In the genomic region with DNA sequence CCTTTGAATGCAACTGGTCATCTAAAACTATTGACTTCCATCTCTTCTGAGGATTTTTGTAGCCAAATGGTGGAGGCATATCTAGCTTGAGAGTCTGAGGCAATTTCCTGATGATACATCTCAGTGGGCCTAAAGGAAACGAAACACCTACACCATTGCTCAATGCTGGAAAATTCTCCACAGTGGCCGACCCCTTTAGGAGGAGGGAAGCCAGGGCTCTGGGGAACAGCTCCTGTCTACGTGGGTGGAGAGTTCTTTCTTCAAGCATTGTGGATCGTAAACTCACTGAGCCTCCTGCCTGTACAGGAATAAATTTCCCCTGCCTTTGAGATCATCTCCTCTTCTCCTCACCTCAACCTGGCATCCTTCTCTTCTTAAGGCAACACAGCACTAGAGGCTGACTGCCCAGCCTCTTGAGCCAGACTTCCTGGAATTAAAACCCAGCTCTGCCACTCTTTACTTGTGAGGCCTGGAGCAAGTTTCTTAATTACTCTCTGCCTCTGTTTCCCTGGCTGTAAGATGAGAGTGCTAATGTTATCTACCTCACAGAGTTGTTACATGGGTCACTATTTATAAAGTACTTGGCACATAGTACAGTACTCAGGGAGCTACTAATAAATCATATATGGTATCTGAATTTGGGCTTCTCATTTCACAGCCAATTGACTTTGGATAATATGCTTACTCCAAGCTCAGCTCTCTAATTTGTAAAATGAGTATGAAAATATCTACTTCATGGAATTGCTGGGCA, we compare ENCODE assay signal across 10 cellular contexts.
DNase-seq lines count a peak whose midpoint lies in the region; ATAC-seq and TF ChIP-seq lines count a peak whose summit lies in the region.
"Had no signal": no experiment of that assay in that cellular context is flagged by ENCODE, and none has a peak within 500 bp of the region (broad histone marks: within the 10 kb centered on the region; RNA-seq: fewer than 3 reads in every experiment).

No MANE protein-coding gene starts in this region.

- H3K27ac ChIP-seq in heart left ventricle, result peak overlapping the region in 11 of 12 donors; percentile 2 to 72 (median 51)
- peak overlapping the region in 3 of 4 donors; percentile 65 to 77 (median 67) for H3K27ac ChIP-seq in esophagus squamous epithelium
- peak overlapping the region in 2 of 4 donors; percentile 6 to 53 for H3K27ac ChIP-seq in Peyer's patch

- H3K4me1 ChIP-seq in heart left ventricle (peaks cover 0 to 60% (median 36%) of the 10 kb centered on the region in 12 donors), esophagus squamous epithelium (peaks cover 23 to 68% (median 35%) of the 10 kb centered on the region in 3 donors), Peyer's patch (peaks cover 0 to 8% (median 0%) of the 10 kb centered on the region in 4 donors)

- DNase-seq in heart left ventricle (peak in 3 of 5 donors; percentile 24 to 61 (median 36)), cardiac septum (ENCODE audit: low spot score) (no peak), esophagus squamous epithelium (lab: John Stamatoyannopoulos, UW) (no peak), omental fat pad (ENCODE audit: low spot score) (no peak), hippocampal formation (lab: John Stamatoyannopoulos, UW) (no peak), Peyer's patch (no peak)
- DNase-seq: NCI-H748 treated with DMSO at 0.1 percent for 48 hours; stimulated activated naive CD8-positive, alpha-beta T cell treated with anti-CD3 and anti-CD28 coated beads, Interleukin-15, Interleukin-2, amounts not matched to agents 100 U/mL and 50 U/mL, for 24 hours had no signal

- no peak overlapping the region for H3K4me3 ChIP-seq in heart left ventricle
- H3K4me3 ChIP-seq in esophagus squamous epithelium, result no peak overlapping the region
- H3K4me3 ChIP-seq in Peyer's patch, result no peak overlapping the region

- intact Hi-C loops in heart left ventricle (cut with DNase I) (loop anchor here in 5 of 10 donors (2.0 to 10.0 kb wide), 5 partner anchors 51 to 931 kb away; no protein-coding TSS in a partner anchor), cardiac septum (cut with DNase I) (no loop called here), esophagus squamous epithelium (cut with DNase I) (loop anchor here (10.0 kb wide), 1 partner anchor 921 kb away; the partner anchor contains the start of gene JUN)

- WGBS in heart left ventricle, 4 donors, result 53 to 58% (median 57%) methylated on average over 4 of the region's 4 CpGs
- WGBS in esophagus squamous epithelium, 2 donors, result 19 to 28% methylated on average over 4 of the region's 4 CpGs

- H3K27me3 ChIP-seq in heart left ventricle (no peaks in the 10 kb centered on the region), esophagus squamous epithelium (no peaks in the 10 kb centered on the region), Peyer's patch (no peaks in the 10 kb centered on the region)

- TF ChIP-seq POLR2A in heart left ventricle (IDR thresholded peaks at IDR 0.05) (no peak), esophagus squamous epithelium (IDR thresholded peaks at IDR 0.05) (no peak), Peyer's patch (IDR thresholded peaks at IDR 0.05) (no peak)

- TF ChIP-seq CTCF in heart left ventricle (IDR thresholded peaks at IDR 0.05) (no peak), esophagus squamous epithelium (IDR thresholded peaks at IDR 0.05) (no peak), omental fat pad (IDR thresholded peaks at IDR 0.05) (no peak), Peyer's patch (IDR thresholded peaks at IDR 0.05) (no peak)

- H3K9me3 ChIP-seq in heart left ventricle (peaks cover 0 to 7% (median 0%) of the 10 kb centered on the region in 12 donors), esophagus squamous epithelium (no peaks in the 10 kb centered on the region), Peyer's patch (no peaks in the 10 kb centered on the region)

- ATAC-seq in heart left ventricle, result peak in 3 of 4 donors; percentile 57 to 77 (median 71)
- ATAC-seq in omental fat pad (ENCODE audit: low FRiP score), result peak; percentile 57
- ATAC-seq in GM18861 (IDR thresholded peaks at IDR 0.05; ENCODE audit: unreplicated experiment), result no peak
- ATAC-seq in GM21526 (IDR thresholded peaks at IDR 0.05; ENCODE audit: low FRiP score, unreplicated experiment), result no peak
- ATAC-seq: stimulated activated naive CD8-positive, alpha-beta T cell treated with anti-CD3 and anti-CD28 coated beads, Interleukin-15, Interleukin-2, amounts not matched to agents 100 U/mL and 50 U/mL, for 24 hours had no signal

- H3K36me3 ChIP-seq in heart left ventricle, result no peaks in the 10 kb centered on the region
- no peaks in the 10 kb centered on the region for H3K36me3 ChIP-seq in esophagus squamous epithelium
- no peaks in the 10 kb centered on the region for H3K36me3 ChIP-seq in Peyer's patch

Comparison
In these comparisons a context has a peak if more than half of its experiments do, and no peak if none do; other contexts are left out.
1. DNase-seq: peak in heart left ventricle (3 of 5); none in cardiac septum (single experiment), esophagus squamous epithelium (single experiment), omental fat pad (single experiment), hippocampal formation (0 of 2) and Peyer's patch (0 of 3).
2. ATAC-seq: peak in heart left ventricle (3 of 4) and omental fat pad (single experiment); none in GM18861 (single experiment) and GM21526 (single experiment).